Comparison of ENCODE assay signal across 1 cellular context in genomic region chr7:92836489-92837213, GRCh38.
TF ChIP-seq lines count a peak whose summit lies in the region.

CDK6 (minus strand) TSS chr7:92836573; CDS start chr7:92833323, 3,250 bp downstream.

TF ChIP-seq in HepG2, 621 proteins besides CTCF, POLR2A, EP300 and RAD21 (continued from another document and continues in another):
- TF ChIP-seq MYPOP (CRISPR knock-in tag; IDR thresholded peaks at IDR 0.05) (no peak), ZFP41 (CRISPR knock-in tag; IDR thresholded peaks at IDR 0.05; ENCODE audit: borderline replicate concordance) (no peak), ZC3H13 (CRISPR knock-in tag; IDR thresholded peaks at IDR 0.05) (0 out of 2 replicates have a peak, but pooled peaks have one; percentile 12), MBNL3 (CRISPR knock-in tag; conservative IDR thresholded peaks at IDR 0.05) (no peak), ZNF850 (CRISPR knock-in tag; conservative IDR thresholded peaks at IDR 0.05) (no peak), PATZ1 (CRISPR knock-in tag; IDR thresholded peaks at IDR 0.05) (peak; percentile 86), ZNF160 (CRISPR knock-in tag; IDR thresholded peaks at IDR 0.05) (no peak), ZNF7 (CRISPR knock-in tag; IDR thresholded peaks at IDR 0.05) (no peak), KDM1A (CRISPR knock-in tag; IDR thresholded peaks at IDR 0.05) (no peak), ATAD3A (CRISPR knock-in tag; IDR thresholded peaks at IDR 0.05) (no peak), BATF2 (CRISPR knock-in tag; IDR thresholded peaks at IDR 0.05) (no peak), RORA (CRISPR knock-in tag; IDR thresholded peaks at IDR 0.05) (no peak), ZNF614 (CRISPR knock-in tag; IDR thresholded peaks at IDR 0.05; ENCODE audit: borderline replicate concordance) (no peak), FOXK1 (CRISPR knock-in tag; IDR thresholded peaks at IDR 0.05; ENCODE audit: borderline replicate concordance, low read depth) (no peak), RERE (CRISPR knock-in tag; IDR thresholded peaks at IDR 0.05; ENCODE audit: low read depth) (no peak), ZNF761 (CRISPR knock-in tag; conservative IDR thresholded peaks at IDR 0.05) (no peak), PRPF4 (IDR thresholded peaks at IDR 0.05; ENCODE audit: low read depth, low read length, poor library complexity, severe bottlenecking) (no peak), NR2F2 (IDR thresholded peaks at IDR 0.05; ENCODE audit: borderline replicate concordance, low read depth) (no peak), STAT6 (CRISPR knock-in tag; IDR thresholded peaks at IDR 0.05; ENCODE audit: borderline replicate concordance) (no peak), ZNF768 (CRISPR knock-in tag; IDR thresholded peaks at IDR 0.05) (0 out of 2 replicates have a peak, but pooled peaks have one; percentile 11), NR2C2 (CRISPR knock-in tag; IDR thresholded peaks at IDR 0.05; ENCODE audit: borderline replicate concordance) (no peak), ZNF543 (CRISPR knock-in tag; IDR thresholded peaks at IDR 0.05) (no peak), ZNF781 (CRISPR knock-in tag; IDR thresholded peaks at IDR 0.05; ENCODE audit: borderline replicate concordance, not compliant biosample characterization) (no peak), MIXL1 (CRISPR knock-in tag; IDR thresholded peaks at IDR 0.05) (no peak), SP1 (IDR thresholded peaks at IDR 0.05) (no peak), SP1 (CRISPR knock-in tag; IDR thresholded peaks at IDR 0.05) (0 out of 2 replicates have a peak, but pooled peaks have one; percentile 27), SIN3A (IDR thresholded peaks at IDR 0.05; ENCODE audit: borderline replicate concordance, low read depth, low read length) (0 out of 2 replicates have a peak, but pooled peaks have one; percentile 40), HNRNPLL (IDR thresholded peaks at IDR 0.05; ENCODE audit: low read depth, low read length, poor library complexity, severe bottlenecking) (peak; percentile 24), ZSCAN20 (CRISPR knock-in tag; IDR thresholded peaks at IDR 0.05; ENCODE audit: borderline replicate concordance) (no peak), CCAR2 (optimal IDR thresholded peaks at IDR 0.05; ENCODE audit: low read depth, low read length) (no peak), ZNF740 (CRISPR knock-in tag; IDR thresholded peaks at IDR 0.05) (0 out of 2 replicates have a peak, but pooled peaks have one; percentile 65), ZNF841 (CRISPR knock-in tag; IDR thresholded peaks at IDR 0.05; ENCODE audit: borderline replicate concordance) (no peak), ZNF788 (CRISPR knock-in tag; IDR thresholded peaks at IDR 0.05; ENCODE audit: borderline replicate concordance) (no peak), ZNF446 (CRISPR knock-in tag; IDR thresholded peaks at IDR 0.05) (no peak), KDM5A (IDR thresholded peaks at IDR 0.05; ENCODE audit: borderline replicate concordance, low read length) (no peak), ZNF672 (CRISPR knock-in tag; IDR thresholded peaks at IDR 0.05) (no peak), XBP1 (CRISPR knock-in tag; IDR thresholded peaks at IDR 0.05) (no peak), ZNF883 (CRISPR knock-in tag; IDR thresholded peaks at IDR 0.05; ENCODE audit: not compliant biosample characterization) (peak; percentile 2), KDM2A (CRISPR knock-in tag; IDR thresholded peaks at IDR 0.05; ENCODE audit: borderline replicate concordance, low read depth) (no peak; the same call in none of the 2 replicates), ZNF101 (CRISPR knock-in tag; IDR thresholded peaks at IDR 0.05; ENCODE audit: borderline replicate concordance, low read depth) (no peak), ZBTB8A (CRISPR knock-in tag; IDR thresholded peaks at IDR 0.05; ENCODE audit: borderline replicate concordance, low read depth) (no peak), ZNF556 (CRISPR knock-in tag; IDR thresholded peaks at IDR 0.05; ENCODE audit: borderline replicate concordance) (no peak), ZNF441 (CRISPR knock-in tag; IDR thresholded peaks at IDR 0.05; ENCODE audit: borderline replicate concordance) (no peak), MED1 (CRISPR knock-in tag; IDR thresholded peaks at IDR 0.05) (0 out of 2 replicates have a peak, but pooled peaks have one; percentile 5), THAP11 (CRISPR knock-in tag; IDR thresholded peaks at IDR 0.05) (peak; percentile 19; the same call in 1 of the 2 replicates), POLR2AphosphoS5 (IDR thresholded peaks at IDR 0.05; ENCODE audit: low read depth, low read length) (peak; percentile 52), ZSCAN12 (CRISPR knock-in tag; IDR thresholded peaks at IDR 0.05) (no peak), ZNF878 (CRISPR knock-in tag; IDR thresholded peaks at IDR 0.05) (0 out of 2 replicates have a peak, but pooled peaks have one; percentile 3)
- TF ChIP-seq, protein P1, sequence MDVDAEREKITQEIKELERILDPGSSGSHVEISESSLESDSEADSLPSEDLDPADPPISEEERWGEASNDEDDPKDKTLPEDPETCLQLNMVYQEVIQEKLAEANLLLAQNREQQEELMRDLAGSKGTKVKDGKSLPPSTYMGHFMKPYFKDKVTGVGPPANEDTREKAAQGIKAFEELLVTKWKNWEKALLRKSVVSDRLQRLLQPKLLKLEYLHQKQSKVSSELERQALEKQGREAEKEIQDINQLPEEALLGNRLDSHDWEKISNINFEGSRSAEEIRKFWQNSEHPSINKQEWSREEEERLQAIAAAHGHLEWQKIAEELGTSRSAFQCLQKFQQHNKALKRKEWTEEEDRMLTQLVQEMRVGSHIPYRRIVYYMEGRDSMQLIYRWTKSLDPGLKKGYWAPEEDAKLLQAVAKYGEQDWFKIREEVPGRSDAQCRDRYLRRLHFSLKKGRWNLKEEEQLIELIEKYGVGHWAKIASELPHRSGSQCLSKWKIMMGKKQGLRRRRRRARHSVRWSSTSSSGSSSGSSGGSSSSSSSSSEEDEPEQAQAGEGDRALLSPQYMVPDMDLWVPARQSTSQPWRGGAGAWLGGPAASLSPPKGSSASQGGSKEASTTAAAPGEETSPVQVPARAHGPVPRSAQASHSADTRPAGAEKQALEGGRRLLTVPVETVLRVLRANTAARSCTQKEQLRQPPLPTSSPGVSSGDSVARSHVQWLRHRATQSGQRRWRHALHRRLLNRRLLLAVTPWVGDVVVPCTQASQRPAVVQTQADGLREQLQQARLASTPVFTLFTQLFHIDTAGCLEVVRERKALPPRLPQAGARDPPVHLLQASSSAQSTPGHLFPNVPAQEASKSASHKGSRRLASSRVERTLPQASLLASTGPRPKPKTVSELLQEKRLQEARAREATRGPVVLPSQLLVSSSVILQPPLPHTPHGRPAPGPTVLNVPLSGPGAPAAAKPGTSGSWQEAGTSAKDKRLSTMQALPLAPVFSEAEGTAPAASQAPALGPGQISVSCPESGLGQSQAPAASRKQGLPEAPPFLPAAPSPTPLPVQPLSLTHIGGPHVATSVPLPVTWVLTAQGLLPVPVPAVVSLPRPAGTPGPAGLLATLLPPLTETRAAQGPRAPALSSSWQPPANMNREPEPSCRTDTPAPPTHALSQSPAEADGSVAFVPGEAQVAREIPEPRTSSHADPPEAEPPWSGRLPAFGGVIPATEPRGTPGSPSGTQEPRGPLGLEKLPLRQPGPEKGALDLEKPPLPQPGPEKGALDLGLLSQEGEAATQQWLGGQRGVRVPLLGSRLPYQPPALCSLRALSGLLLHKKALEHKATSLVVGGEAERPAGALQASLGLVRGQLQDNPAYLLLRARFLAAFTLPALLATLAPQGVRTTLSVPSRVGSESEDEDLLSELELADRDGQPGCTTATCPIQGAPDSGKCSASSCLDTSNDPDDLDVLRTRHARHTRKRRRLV (CRISPR knock-in tag; IDR thresholded peaks at IDR 0.05) = no peak
